34 cellular contexts compared by ENCODE assay signal in genomic region chr16:7339700-7340099, GRCh38. TPM values are rescaled to one million over a fixed set of nuclear protein-coding genes. Genes with fewer than 3 reads are reported as not detected.
"Had no signal": no experiment of that assay in that cellular context is flagged by ENCODE, and none has a peak within 500 bp of the region (broad histone marks: within the 10 kb centered on the region; RNA-seq: fewer than 3 reads in every experiment).

No MANE protein-coding gene starts in this region.

- H3K9me3 ChIP-seq: ascending aorta had no signal

- H3K36me3 ChIP-seq: ascending aorta, cardiac muscle cell had no signal

- DNase-seq: activated B cell treated with CpG ODN at 0.5 μM for 24 hours; activated CD4-positive, alpha-beta memory T cell treated with anti-CD3 and anti-CD28 coated beads for 36 hours; activated CD4-positive, alpha-beta T cell treated with anti-CD3 and anti-CD28 coated beads for 4 hours; activated CD4-positive, alpha-beta T cell treated with anti-CD3 and anti-CD28 coated beads, Interleukin-2, amount 10 ng/mL, durations not matched to agents 24 days and 14 days; activated CD4-positive, alpha-beta T cell treated with anti-CD3 and anti-CD28 coated beads, Interleukin-2, amount 50 U/mL, for 1 hour; activated CD4-positive, alpha-beta T cell treated with anti-CD3 and anti-CD28 coated beads, Interleukin-2, amount 50 U/mL, for 4 hours; activated CD4-positive, CD25-positive, alpha-beta regulatory T cell treated with anti-CD3 and anti-CD28 coated beads, Interleukin-2, amount 50 U/mL, for 72 hours; activated CD8-positive, alpha-beta memory T cell treated with anti-CD3 and anti-CD28 coated beads, Interleukin-2, amount 50 U/mL, for 4 hours; activated CD8-positive, alpha-beta T cell treated with anti-CD3 and anti-CD28 coated beads for 36 hours; activated effector memory CD4-positive, alpha-beta T cell treated with anti-CD3 and anti-CD28 coated beads, Interleukin-2, amount 50 U/mL, for 16 hours; activated gamma-delta T cell treated with Interleukin-2 at 50 U/mL for 16 hours; activated naive CD4-positive, alpha-beta T cell; activated naive CD4-positive, alpha-beta T cell treated with anti-CD3 and anti-CD28 coated beads for 36 hours; activated naive CD4-positive, alpha-beta T cell treated with anti-CD3 and anti-CD28 coated beads, Interleukin-2, amount 50 U/mL, for 16 hours; activated naive CD8-positive, alpha-beta T cell treated with anti-CD3 and anti-CD28 coated beads for 36 hours; activated T-cell treated with anti-CD3 and anti-CD28 coated beads for 4 hours; activated T-cell treated with anti-CD3 and anti-CD28 coated beads, Interleukin-2, amount 50 U/mL, for 1 hour; activated T-cell treated with anti-CD3 and anti-CD28 coated beads, Interleukin-2, amount 50 U/mL, for 4 hours; activated T-cell treated with anti-CD3 and anti-CD28 coated beads, Interleukin-2, amount 50 U/mL, for 72 hours; amygdala; anterior cingulate cortex; central memory CD4-positive, alpha-beta T cell; SW 1271; T-helper 1 cell; T-helper 2 cell; T-helper 9 cell had no signal

- H3K4me1 ChIP-seq: ascending aorta had no signal

- H3K4me3 ChIP-seq: ascending aorta, cardiac muscle cell had no signal

- ATAC-seq: activated CD8-positive, alpha-beta T cell treated with anti-CD3 and anti-CD28 coated beads for 36 hours; activated naive CD4-positive, alpha-beta T cell treated with anti-CD3 and anti-CD28 coated beads, Interleukin-2, amount 50 U/mL, for 72 hours; activated T-cell treated with anti-CD3 and anti-CD28 coated beads, Interleukin-2, amount 50 U/mL, for 4 hours; activated T-cell treated with anti-CD3 and anti-CD28 coated beads, Interleukin-2, amount 50 U/mL, for 72 hours; activated T-helper 17 cell treated with anti-CD3 and anti-CD28 coated beads, Interleukin-2, amount 50 U/mL, for 72 hours had no signal

- H3K27ac ChIP-seq: ascending aorta, cardiac muscle cell, VCaP had no signal

- H3K27me3 ChIP-seq: ascending aorta, cardiac muscle cell had no signal

RNA-seq across cellular contexts. Expression of gene RBFOX1, which starts 7.1 kb away (rescaled TPM):
- total RNA-seq: activated B cell treated with CpG ODN at 0.5 μM for 24 hours; activated CD4-positive, alpha-beta memory T cell treated with anti-CD3 and anti-CD28 coated beads for 36 hours; activated CD4-positive, alpha-beta T cell treated with anti-CD3 and anti-CD28 coated beads, Interleukin-2, amount 10 ng/mL, durations not matched to agents 24 days and 14 days; activated CD8-positive, alpha-beta memory T cell treated with anti-CD3 and anti-CD28 coated beads for 36 hours; activated CD8-positive, alpha-beta T cell treated with anti-CD3 and anti-CD28 coated beads for 36 hours; activated naive CD4-positive, alpha-beta T cell treated with anti-CD3 and anti-CD28 coated beads for 36 hours; activated naive CD4-positive, alpha-beta T cell treated with anti-CD3 and anti-CD28 coated beads, Interleukin-2, amount 50 U/mL, for 72 hours; activated naive CD8-positive, alpha-beta T cell treated with anti-CD3 and anti-CD28 coated beads for 36 hours; activated T-cell treated with anti-CD3 and anti-CD28 coated beads, Interleukin-2, amount 50 U/mL, for 4 hours; activated T-cell treated with anti-CD3 and anti-CD28 coated beads, Interleukin-2, amount 50 U/mL, for 72 hours; activated T-helper 1 cell treated with anti-CD3 and anti-CD28 coated beads, Interleukin-12 subunit alpha, Interleukin-12 subunit beta, Interleukin-2, Interleukin-4 antibody, amounts not matched to agents 30 ng/mL and 10 ng/mL and 1 ng/mL, durations not matched to agents 14 hours and 24 hours and 36 hours; activated T-helper 17 cell treated with anti-CD3 and anti-CD28 coated beads, Interleukin-2, amount 50 U/mL, for 72 hours; ascending aorta; bronchial epithelial cell had no signal
